ENCODE assay signal across 24 cellular contexts in the genomic region with DNA sequence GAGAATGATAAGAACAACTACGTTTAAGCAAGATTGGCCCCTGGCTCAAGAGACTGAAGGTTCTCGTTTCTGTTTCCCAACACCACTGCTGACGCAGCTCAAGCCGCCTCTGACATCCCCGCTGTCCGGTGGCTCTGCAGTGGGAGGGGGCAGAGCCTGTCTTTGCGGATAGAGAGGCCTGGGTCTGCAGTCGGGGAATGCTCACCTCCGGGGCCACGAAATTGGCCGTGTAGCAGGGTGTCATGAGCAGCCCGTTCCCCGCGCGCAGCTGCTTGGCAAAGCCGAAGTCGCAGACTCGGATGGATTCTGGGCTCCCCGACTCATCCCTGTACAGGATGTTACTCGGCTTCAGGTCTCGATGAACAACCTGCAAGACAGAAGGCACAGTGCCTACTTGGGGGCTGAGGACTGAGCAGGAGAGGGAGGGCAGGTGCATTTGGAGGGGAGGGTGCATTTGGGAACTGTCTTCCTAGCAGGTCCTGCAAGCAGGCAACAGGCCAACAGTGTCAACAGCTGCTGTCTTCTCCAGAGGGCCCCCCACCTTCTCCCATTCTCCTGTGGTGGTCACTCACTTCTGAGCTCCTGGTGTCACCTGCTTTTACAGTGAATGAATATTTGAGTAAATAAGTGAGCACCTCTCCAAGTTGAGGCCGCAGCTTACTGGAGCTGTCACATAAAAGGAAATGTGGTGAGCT. TPM values are rescaled to one million over a fixed set of nuclear protein-coding genes. Genes with fewer than 3 reads are reported as not detected.
DNase-seq lines count a peak whose midpoint lies in the region; ATAC-seq and TF ChIP-seq lines count a peak whose summit lies in the region.
"Had no signal": no experiment of that assay in that cellular context is flagged by ENCODE, and none has a peak within 500 bp of the region (broad histone marks: within the 10 kb centered on the region; RNA-seq: fewer than 3 reads in every experiment).

No MANE protein-coding gene starts in this region.

- TF ChIP-seq CTCF in upper lobe of right lung (IDR thresholded peaks at IDR 0.05) (no peak), brain microvascular endothelial cell (IDR thresholded peaks at IDR 0.05; ENCODE audit: low read depth, low read length, missing control alignments) (no peak)

- H3K9me3 ChIP-seq in upper lobe of right lung, result no peaks in the 10 kb centered on the region
- H3K9me3 ChIP-seq: Caco-2, HAP-1, MG63 had no signal

- H3K4me1 ChIP-seq in upper lobe of right lung, result peaks cover 10% of the 10 kb centered on the region
- H3K4me1 ChIP-seq: HAP-1 had no signal

- no peak for ATAC-seq in Right ventricle myocardium inferior
- no peak for ATAC-seq in upper lobe of right lung
- no peak for ATAC-seq in HG02981 (IDR thresholded peaks at IDR 0.05; ENCODE audit: unreplicated experiment)
- ATAC-seq: CD8-positive, alpha-beta T cell; GM12878 had no signal

- peak; percentile 12 for DNase-seq in cardiac septum (ENCODE audit: low spot score)
- no peak for DNase-seq in Right ventricle myocardium inferior (ENCODE audit: missing footprints)
- no peak for DNase-seq in caudate nucleus (lab: John Stamatoyannopoulos, UW)
- DNase-seq in upper lobe of right lung, result peak; percentile 61
- no peak for DNase-seq in NCI-H1436 (lab: John Stamatoyannopoulos, UW)
- no peak for DNase-seq in brain microvascular endothelial cell
- DNase-seq: Caco-2; CD8-positive, alpha-beta T cell; GOT3; HFFc6; KG1; MG63; NCI-H1694; NCI-H2081; NCI-H2227 treated with DMSO at 0.1 percent for 48 hours; NCI-H510A treated with DMSO at 0.1 percent for 48 hours; NCI-H82; RPMI8226; SHP77 had no signal

- intact Hi-C loops in cardiac septum (cut with DNase I) (no loop called here), Right ventricle myocardium inferior (cut with DNase I) (no loop called here), upper lobe of right lung (cut with DNase I) (no loop called here)

- H3K27ac ChIP-seq in caudate nucleus (ENCODE audit: low read depth, low read length) (peak overlapping the region; percentile 82), layer of hippocampus (ENCODE audit: low read depth, low read length) (peak overlapping the region; percentile 92), upper lobe of right lung (no peak overlapping the region), brain microvascular endothelial cell (no peak overlapping the region)
- H3K27ac ChIP-seq: C4-2B had no signal

- in situ Hi-C loops in brain microvascular endothelial cell (cut with HindIII; ENCODE audit: low pct_ligation_motif_present, low sequenced_read_pairs), result no loop called here

- H3K4me3 ChIP-seq in upper lobe of right lung (no peak overlapping the region), brain microvascular endothelial cell (ENCODE audit: low read depth, low read length) (no peak overlapping the region)
- H3K4me3 ChIP-seq: GM12878, HAP-1, MG63 had no signal

- H3K27me3 ChIP-seq in layer of hippocampus (ENCODE audit: control insufficient read depth, insufficient read depth, low read length) (no peaks in the 10 kb centered on the region), upper lobe of right lung (no peaks in the 10 kb centered on the region), brain microvascular endothelial cell (replicated peaks) (no peaks in the 10 kb centered on the region)
- H3K27me3 ChIP-seq: MG63 had no signal

- peaks cover 68% of the 10 kb centered on the region for H3K36me3 ChIP-seq in upper lobe of right lung
- H3K36me3 ChIP-seq in brain microvascular endothelial cell (replicated peaks), result no peaks in the 10 kb centered on the region
- H3K36me3 ChIP-seq: HAP-1, MG63 had no signal

RNA-seq across cellular contexts. Expression of a gene that starts 40.5 kb away (rescaled TPM):
- total RNA-seq in cardiac septum (396 TPM), Right ventricle myocardium inferior (381 TPM), upper lobe of right lung (51.2 TPM)

Comparison
In these comparisons a context has a peak if more than half of its experiments do, and no peak if none do; other contexts are left out.
1. DNase-seq: peak in cardiac septum (single experiment) and upper lobe of right lung (single experiment); none in Right ventricle myocardium inferior (single experiment), caudate nucleus (0 of 61), NCI-H1436 (single experiment) and brain microvascular endothelial cell (single experiment).
2. H3K27ac ChIP-seq: peak in caudate nucleus (single experiment) and layer of hippocampus (single experiment); none in upper lobe of right lung (single experiment) and brain microvascular endothelial cell (single experiment).